In genomic region chr5:170809551-170809950, GRCh38 we compare ENCODE assay signal across 9 cellular contexts. TPM values are rescaled to one million over a fixed set of nuclear protein-coding genes. Genes with fewer than 3 reads are reported as not detected.
DNase-seq lines count a peak whose midpoint lies in the region; ATAC-seq, FAIRE-seq and TF ChIP-seq lines count a peak whose summit lies in the region.
"Had no signal": no experiment of that assay in that cellular context is flagged by ENCODE, and none has a peak within 500 bp of the region (broad histone marks: within the 10 kb centered on the region; RNA-seq: fewer than 3 reads in every experiment).

No MANE protein-coding gene starts in this region.

- H4K20me1 ChIP-seq in GM23338 (replicated peaks; ENCODE audit: insufficient read depth) (no peaks in the 10 kb centered on the region), PC-9 (ENCODE audit: insufficient read depth) (no peaks in the 10 kb centered on the region)

- H3K4me1 ChIP-seq in GM23338 (ENCODE audit: insufficient read depth) (peaks cover 18% of the 10 kb centered on the region; the same call in 1 of the 2 replicates), PC-9 (replicated peaks; ENCODE audit: insufficient read depth) (no peaks in the 10 kb centered on the region), thyroid gland (peaks cover 0 to 7% of the 10 kb centered on the region in 2 donors)

- no peaks in the 10 kb centered on the region for H3F3A ChIP-seq in GM23338 (replicated peaks; ENCODE audit: low read depth)
- H3F3A ChIP-seq in PC-9 (ENCODE audit: insufficient read depth, low read depth): no peaks in the 10 kb centered on the region

- H3K27me3 Mint-ChIP-seq in GM23338 (ENCODE audit: insufficient read depth, low read depth, poor library complexity): peaks cover under 1% of the 10 kb centered on the region

- H3K27ac ChIP-seq in GM23338 (ENCODE audit: low read depth): no peak overlapping the region
- no peak overlapping the region for H3K27ac ChIP-seq in PC-9
- H3K27ac ChIP-seq in thyroid gland: no peak overlapping the region

- no peak for FAIRE-seq in frontal cortex (lab: Jason Lieb, UNC)

- TF ChIP-seq POLR2A in thyroid gland (IDR thresholded peaks at IDR 0.05): no peak

- H3K4me3 Mint-ChIP-seq in GM23338: no peak overlapping the region
- H3K4me3 Mint-ChIP-seq: activated naive CD4-positive, alpha-beta T cell treated with anti-CD3 and anti-CD28 coated beads, Interleukin-2, amount 50 U/mL, for 24 hours had no signal

- H3K9me2 ChIP-seq in GM23338 (ENCODE audit: insufficient read depth): no peaks in the 10 kb centered on the region; the same call in 1 of the 2 replicates
- H3K9me2 ChIP-seq in PC-9 (ENCODE audit: insufficient read depth): no peaks in the 10 kb centered on the region

- H3K36me3 ChIP-seq in GM23338 (ENCODE audit: insufficient read depth): no peaks in the 10 kb centered on the region
- no peaks in the 10 kb centered on the region for H3K36me3 ChIP-seq in PC-9 (ENCODE audit: low read depth)
- H3K36me3 ChIP-seq in thyroid gland: no peaks in the 10 kb centered on the region

- H3K79me2 ChIP-seq in GM23338 (replicated peaks; ENCODE audit: insufficient read depth) (no peaks in the 10 kb centered on the region), PC-9 (ENCODE audit: low read depth) (no peaks in the 10 kb centered on the region)

- H3K9me3 ChIP-seq in PC-9 (ENCODE audit: insufficient read depth, low read depth) (no peaks in the 10 kb centered on the region), thyroid gland (no peaks in the 10 kb centered on the region)

- H2AFZ ChIP-seq in GM23338 (no peak overlapping the region), PC-9 (no peak overlapping the region)

- 69 to 70% methylated on average over 7 of the region's 7 CpGs for WGBS in thyroid gland, 2 donors

- DNase-seq in AG04449 (ENCODE audit: low read depth, low spot score) (no peak), GM23338 (ENCODE audit: low spot score) (peak; percentile 73), PC-9 (peak in 1 of 2 experiments; percentile 49), frontal cortex (ENCODE audit: low spot score in 2 of 2) (peak; percentile 22 to 30), thyroid gland (peak; percentile 14 to 15), KG1 (lab: John Stamatoyannopoulos, UW) (no peak)
- DNase-seq in activated CD8-positive, alpha-beta memory T cell treated with anti-CD3 and anti-CD28 coated beads, Interleukin-2, amount 50 U/mL, for 48 hours: no peak

- no TSS peak for BruUV-seq in PC-9 (replicated peaks; lab: Mats Ljungman, UMichigan)

- intact Hi-C loops in PC-9 (cut with micrococcal nuclease; ENCODE audit: unreplicated experiment): loop anchor here (1.0 to 5.0 kb wide), 4 partner anchors 108 to 533 kb away; no protein-coding TSS in a partner anchor
- intact Hi-C loops in thyroid gland (cut with DNase I): no loop called here

- CTCF ChIA-PET in AG04449 (lab: Yijun Ruan, JAX) (interaction anchor here (0.6 to 7.9 kb wide), 27 partner anchors 10 to 539 kb away, joined by 3 to 69 read pairs (median 5); no protein-coding TSS in a partner anchor), PC-9 (lab: Charles Lee) (interaction anchor here (0.6 to 1.0 kb wide), 2 partner anchors 23 to 109 kb away, joined by 3 to 4 read pairs; no protein-coding TSS in a partner anchor)

- H3K4me1 Mint-ChIP-seq in GM23338: peaks cover 9% of the 10 kb centered on the region; the same call in 2 of the 3 replicates
- H3K4me1 Mint-ChIP-seq: activated naive CD4-positive, alpha-beta T cell treated with anti-CD3 and anti-CD28 coated beads, Interleukin-2, amount 50 U/mL, for 24 hours had no signal

- no peak overlapping the region for H3K27ac Mint-ChIP-seq in GM23338
- H3K27ac Mint-ChIP-seq: activated naive CD4-positive, alpha-beta T cell treated with anti-CD3 and anti-CD28 coated beads, Interleukin-2, amount 50 U/mL, for 24 hours had no signal

- ATAC-seq in GM23338 (peak; percentile 97), GM18861 (IDR thresholded peaks at IDR 0.05; ENCODE audit: unreplicated experiment) (no peak)

- no peaks in the 10 kb centered on the region for H3K9me3 Mint-ChIP-seq in GM23338
- H3K9me3 Mint-ChIP-seq: activated naive CD4-positive, alpha-beta T cell treated with anti-CD3 and anti-CD28 coated beads, Interleukin-2, amount 50 U/mL, for 24 hours had no signal

- H3K4me3 ChIP-seq in AG04449 (ENCODE audit: low read depth, low read length) (no peak overlapping the region), GM23338 (no peak overlapping the region), PC-9 (no peak overlapping the region), thyroid gland (replicated peaks in 1 of 3) (no peak overlapping the region)

- H3K4me2 ChIP-seq in GM23338: no peak overlapping the region
- no peak overlapping the region for H3K4me2 ChIP-seq in PC-9

- POLR2A ChIA-PET in AG04449 (lab: Yijun Ruan, JAX) (no interaction called here), PC-9 (lab: Charles Lee; ENCODE audit: unreplicated experiment) (no interaction called here)

- H3K27me3 ChIP-seq in GM23338 (ENCODE audit: insufficient read depth) (no peaks in the 10 kb centered on the region), PC-9 (ENCODE audit: insufficient read depth, low read depth) (no peaks in the 10 kb centered on the region), thyroid gland (no peaks in the 10 kb centered on the region)

- TF ChIP-seq CTCF in AG04449 (IDR thresholded peaks at IDR 0.05; ENCODE audit: insufficient read depth, low read length, missing control alignments) (peak; percentile 54), GM23338 (conservative IDR thresholded peaks at IDR 0.05; ENCODE audit: low read depth in 2 of 2) (peak; percentile 50 to 85), PC-9 (conservative IDR thresholded peaks at IDR 0.05) (peak; percentile 76), thyroid gland (IDR thresholded peaks at IDR 0.05) (peak in 4 of 6 experiments; percentile 35 to 61 (median 48))

- H3K36me3 Mint-ChIP-seq in GM23338 (ENCODE audit: low read depth): no peaks in the 10 kb centered on the region
- H3K36me3 Mint-ChIP-seq: activated naive CD4-positive, alpha-beta T cell treated with anti-CD3 and anti-CD28 coated beads, Interleukin-2, amount 50 U/mL, for 24 hours had no signal

TF ChIP-seq in GM23338, 12 proteins besides CTCF, POLR2A, EP300 and RAD21 (continues in another document):
- no peak for TF ChIP-seq JUNB (IDR thresholded peaks at IDR 0.05; ENCODE audit: unreplicated experiment)
- no peak for TF ChIP-seq NANOG (IDR thresholded peaks at IDR 0.05; ENCODE audit: borderline replicate concordance)

RNA-seq across cellular contexts. Expression of gene GABRP, which starts 26.0 kb away (rescaled TPM):
- 3.0 and 3.6 TPM in 2 replicates for total RNA-seq in GM23338 (2014; rRNA removed; shearing (Covaris generic))
- polyA plus RNA-seq in GM23338 (2016; fragmentation: Nextera tagmentation; extraction: Ambion mirVana): 6.2 and 6.3 TPM in 2 replicates
- total RNA-seq in PC-9 (2021) (2.1 and 5.2 TPM in 2 replicates), frontal cortex (not detected), thyroid gland (not detected)

RNA-seq across cellular contexts. Expression of gene RANBP17, which starts 52.3 kb away (rescaled TPM):
- 53.1 and 92.5 TPM in 2 replicates for total RNA-seq in GM23338 (2014; rRNA removed; shearing (Covaris generic))
- 33.7 and 43.8 TPM in 2 replicates for polyA plus RNA-seq in GM23338 (2016; fragmentation: Nextera tagmentation; extraction: Ambion mirVana)
- total RNA-seq in PC-9 (2021) (14.5 and 17.0 TPM in 2 replicates), frontal cortex (190 TPM), thyroid gland (10 to 100 TPM; 20.2 to 35.0 (median 26.7) TPM)

Comparison
In these comparisons a context has a peak if more than half of its experiments do, and no peak if none do; other contexts are left out.
1. DNase-seq: peak in GM23338 (single experiment), frontal cortex (2 of 2) and thyroid gland (2 of 2); none in AG04449 (single experiment), activated CD8-positive, alpha-beta memory T cell treated with anti-CD3 and anti-CD28 coated beads, Interleukin-2, amount 50 U/mL, for 48 hours (single experiment) and KG1 (single experiment).
2. Peak in every context shown above with its lines, with median percentiles within 50 percentile points of each other: CTCF ChIP-seq.